ENCODE assay signal across 8 cellular contexts in genomic region chr16:75593825-75594820, GRCh38. TPM values are rescaled to one million over a fixed set of nuclear protein-coding genes. Genes with fewer than 3 reads are reported as not detected.
DNase-seq lines count a peak whose midpoint lies in the region; ATAC-seq and TF ChIP-seq lines count a peak whose summit lies in the region.

No MANE protein-coding gene starts in this region.

- TF ChIP-seq CTCF in BJ (IDR thresholded peaks at IDR 0.05; ENCODE audit: insufficient read depth, low read depth, low read length) = no peak
- TF ChIP-seq CTCF in HFFc6 (IDR thresholded peaks at IDR 0.05) = no peak
- TF ChIP-seq CTCF in SK-N-SH (IDR thresholded peaks at IDR 0.05) = no peak
- TF ChIP-seq CTCF in fibroblast of the aortic adventitia (IDR thresholded peaks at IDR 0.05; ENCODE audit: insufficient read depth, low read length) = no peak

- H3K4me1 Mint-ChIP-seq in HFFc6 (ENCODE audit: low read depth) = peaks cover 29% of the 10 kb centered on the region

- ATAC-seq in GM21390 (IDR thresholded peaks at IDR 0.05; ENCODE audit: unreplicated experiment) (no peak), GM21529 (IDR thresholded peaks at IDR 0.05; ENCODE audit: unreplicated experiment) (no peak)

- H3K9me3 ChIP-seq in SK-N-SH = no peaks in the 10 kb centered on the region

- H3K4me1 ChIP-seq in SK-N-SH (ENCODE audit: control insufficient read depth in 1 of 2, insufficient read depth in 2 of 2, low read depth in 1 of 2, low read length in 1 of 2) = peaks cover 22 to 27% of the 10 kb centered on the region in 2 experiments

- DNase-seq in BJ (ENCODE audit: low read depth) = peak; percentile 32
- peak; percentile 50 for DNase-seq in HFFc6
- peak; percentile 41 for DNase-seq in SK-N-SH
- DNase-seq in fibroblast of the aortic adventitia (ENCODE audit: low read depth) = peak; percentile 47
- no peak for DNase-seq in activated CD8-positive, alpha-beta memory T cell treated with anti-CD3 and anti-CD28 coated beads for 24 hours
- DNase-seq in activated CD8-positive, alpha-beta memory T cell treated with anti-CD3 and anti-CD28 coated beads, Interleukin-2, amount 50 U/mL, for 4 hours = no peak

- H3K9ac ChIP-seq in SK-N-SH = no peak overlapping the region

- H2AFZ ChIP-seq in SK-N-SH (ENCODE audit: low read depth) = no peak overlapping the region

- POLR2A ChIA-PET in BJ (lab: Charles Lee) (no interaction called here), SK-N-SH (lab: Yijun Ruan, JAX) (interaction anchor here (0.7 kb wide), 1 partner anchor 91 kb away, joined by 3 read pairs; no protein-coding TSS in a partner anchor)

- H3K4me3 Mint-ChIP-seq in HFFc6 = peak overlapping the region; percentile 54

- H3K9me2 ChIP-seq in SK-N-SH = no peaks in the 10 kb centered on the region

- peaks cover 1% of the 10 kb centered on the region for H3K36me3 ChIP-seq in BJ (ENCODE audit: control insufficient read depth, insufficient read depth, low read length)
- H3K36me3 ChIP-seq in SK-N-SH (replicated peaks in 1 of 2; ENCODE audit: control insufficient read depth in 1 of 2, insufficient read depth in 2 of 2, low read length in 1 of 2) = peaks cover 9 to 23% of the 10 kb centered on the region in 2 experiments

- H3K4me2 ChIP-seq in SK-N-SH = no peak overlapping the region

- H3K27ac ChIP-seq in SK-N-SH (ENCODE audit: low read depth in 2 of 2, low read length in 1 of 2) = peak overlapping the region; percentile 58 to 82

- H3F3A ChIP-seq in SK-N-SH (replicated peaks; ENCODE audit: insufficient read depth) = peaks cover 7% of the 10 kb centered on the region

- H3K27me3 ChIP-seq in BJ (ENCODE audit: control insufficient read depth, insufficient read depth, low read length) (no peaks in the 10 kb centered on the region), SK-N-SH (ENCODE audit: insufficient read depth) (no peaks in the 10 kb centered on the region)

- H3K36me3 Mint-ChIP-seq in HFFc6 (ENCODE audit: low read depth) = peaks cover 17% of the 10 kb centered on the region

- CTCF ChIA-PET in BJ (lab: Yijun Ruan, JAX) = interaction anchor here (1.4 to 3.5 kb wide), 3 partner anchors 10 to 123 kb away, joined by 3 to 17 read pairs (median 5); no protein-coding TSS in a partner anchor
- CTCF ChIA-PET in SK-N-SH (lab: Yijun Ruan, JAX) = interaction anchor here (0.9 to 1.3 kb wide), 2 partner anchors 27 to 149 kb away, joined by 3 read pairs; no protein-coding TSS in a partner anchor

- H3K27me3 Mint-ChIP-seq in HFFc6 (ENCODE audit: insufficient read depth) = no peaks in the 10 kb centered on the region

- H3K4me3 ChIP-seq in BJ (ENCODE audit: low read depth, low read length) (no peak overlapping the region), SK-N-SH (ENCODE audit: low read depth in 2 of 2, low read length in 1 of 2) (no peak overlapping the region), fibroblast of the aortic adventitia (ENCODE audit: low read depth, low read length) (no peak overlapping the region)

- TF ChIP-seq EP300 in SK-N-SH (IDR thresholded peaks at IDR 0.05; ENCODE audit: borderline replicate concordance in 1 of 2, low read depth in 1 of 2, low read length in 1 of 2) = peak in 1 of 2 experiments; percentile 26; a peak in 1 of 4 replicates

- WGBS in SK-N-SH (ENCODE audit: low lambda C conversion rate) = 63% methylated on average over 16 of the region's 17 CpGs

- no peak for TF ChIP-seq RAD21 in SK-N-SH (IDR thresholded peaks at IDR 0.05; ENCODE audit: low read length)

- no peaks in the 10 kb centered on the region for H3K9me3 Mint-ChIP-seq in HFFc6

- peak overlapping the region; percentile 92 for H3K27ac Mint-ChIP-seq in HFFc6

- no peaks in the 10 kb centered on the region for H3K79me2 ChIP-seq in SK-N-SH (ENCODE audit: insufficient read depth)

- H4K20me1 ChIP-seq in SK-N-SH (ENCODE audit: insufficient read depth) = no peaks in the 10 kb centered on the region

TF ChIP-seq in SK-N-SH, 30 proteins besides CTCF, POLR2A, EP300 and RAD21 (continues in another document):
- no peak for TF ChIP-seq RXRA (IDR thresholded peaks at IDR 0.05; ENCODE audit: borderline replicate concordance, low read depth)
- TF ChIP-seq CHD2 (IDR thresholded peaks at IDR 0.05; ENCODE audit: low read length, partially characterized antibody) = no peak
- TF ChIP-seq NRF1 (IDR thresholded peaks at IDR 0.05; ENCODE audit: low read depth, low read length) = no peak
- no peak for TF ChIP-seq FOXJ3 (CRISPR knock-in tag; IDR thresholded peaks at IDR 0.05)
- no peak for TF ChIP-seq GABPA (IDR thresholded peaks at IDR 0.05; ENCODE audit: low read depth)
- no peak for TF ChIP-seq MEF2A (IDR thresholded peaks at IDR 0.05; ENCODE audit: borderline replicate concordance, low read depth)
- TF ChIP-seq ELF1 (IDR thresholded peaks at IDR 0.05) = 0 out of 2 replicates have a peak, but pooled peaks have one; percentile 16
- TF ChIP-seq, protein P1, sequence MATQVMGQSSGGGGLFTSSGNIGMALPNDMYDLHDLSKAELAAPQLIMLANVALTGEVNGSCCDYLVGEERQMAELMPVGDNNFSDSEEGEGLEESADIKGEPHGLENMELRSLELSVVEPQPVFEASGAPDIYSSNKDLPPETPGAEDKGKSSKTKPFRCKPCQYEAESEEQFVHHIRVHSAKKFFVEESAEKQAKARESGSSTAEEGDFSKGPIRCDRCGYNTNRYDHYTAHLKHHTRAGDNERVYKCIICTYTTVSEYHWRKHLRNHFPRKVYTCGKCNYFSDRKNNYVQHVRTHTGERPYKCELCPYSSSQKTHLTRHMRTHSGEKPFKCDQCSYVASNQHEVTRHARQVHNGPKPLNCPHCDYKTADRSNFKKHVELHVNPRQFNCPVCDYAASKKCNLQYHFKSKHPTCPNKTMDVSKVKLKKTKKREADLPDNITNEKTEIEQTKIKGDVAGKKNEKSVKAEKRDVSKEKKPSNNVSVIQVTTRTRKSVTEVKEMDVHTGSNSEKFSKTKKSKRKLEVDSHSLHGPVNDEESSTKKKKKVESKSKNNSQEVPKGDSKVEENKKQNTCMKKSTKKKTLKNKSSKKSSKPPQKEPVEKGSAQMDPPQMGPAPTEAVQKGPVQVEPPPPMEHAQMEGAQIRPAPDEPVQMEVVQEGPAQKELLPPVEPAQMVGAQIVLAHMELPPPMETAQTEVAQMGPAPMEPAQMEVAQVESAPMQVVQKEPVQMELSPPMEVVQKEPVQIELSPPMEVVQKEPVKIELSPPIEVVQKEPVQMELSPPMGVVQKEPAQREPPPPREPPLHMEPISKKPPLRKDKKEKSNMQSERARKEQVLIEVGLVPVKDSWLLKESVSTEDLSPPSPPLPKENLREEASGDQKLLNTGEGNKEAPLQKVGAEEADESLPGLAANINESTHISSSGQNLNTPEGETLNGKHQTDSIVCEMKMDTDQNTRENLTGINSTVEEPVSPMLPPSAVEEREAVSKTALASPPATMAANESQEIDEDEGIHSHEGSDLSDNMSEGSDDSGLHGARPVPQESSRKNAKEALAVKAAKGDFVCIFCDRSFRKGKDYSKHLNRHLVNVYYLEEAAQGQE (IDR thresholded peaks at IDR 0.05; ENCODE audit: low read depth, low read length) = no peak
- TF ChIP-seq MAX (IDR thresholded peaks at IDR 0.05; ENCODE audit: low read depth) = peak; percentile 63; the same call in 1 of the 2 replicates

RNA-seq across cellular contexts. Expression of gene GABARAPL2, which starts 27.9 kb away (rescaled TPM):
- 32.3 and 61.9 TPM in 2 replicates for polyA plus RNA-seq in BJ (2011; rRNA removed)
- 8.2 and 11.1 TPM in 2 replicates for polyA minus RNA-seq in BJ (2011; rRNA and poly(A)+ RNA removed)
- 100 to 1,000 TPM in 3 of 6 experiments, 10 to 100 TPM in 3; 82.0 to 114 (median 100) TPM for total RNA-seq in HFFc6 (2021; fragmentation: NEBNext Ultra II Directional; extraction: Animal tissue kit (Norgen Biotek cat#: 25700))
- polyA plus RNA-seq in SK-N-SH (2012; rRNA removed) = 135 and 143 TPM in 2 replicates
- polyA plus RNA-seq in SK-N-SH (2012; cell fraction: cytosol; rRNA removed) = 180 and 228 TPM in 2 replicates
- polyA plus RNA-seq in SK-N-SH (2012; cell fraction: nucleus; rRNA removed) = 48.5 and 66.0 TPM in 2 replicates
- 46.5 and 105 TPM in 2 replicates for total RNA-seq in fibroblast of the aortic adventitia (ENCODE audit: low replicate concordance)

RNA-seq across cellular contexts. Expression of gene ADAT1, which starts 29.0 kb away (rescaled TPM):
- polyA plus RNA-seq in BJ (2011; rRNA removed) = 18.9 and 26.5 TPM in 2 replicates
- 18.7 and 18.8 TPM in 2 replicates for polyA minus RNA-seq in BJ (2011; rRNA and poly(A)+ RNA removed)
- total RNA-seq in HFFc6 (2021; fragmentation: NEBNext Ultra II Directional; extraction: Animal tissue kit (Norgen Biotek cat#: 25700)) = 10 to 100 TPM; 48.3 to 61.2 (median 55.0) TPM
- polyA plus RNA-seq in SK-N-SH (2012; rRNA removed) = 51.1 and 67.7 TPM in 2 replicates
- 54.2 and 59.4 TPM in 2 replicates for polyA plus RNA-seq in SK-N-SH (2012; cell fraction: cytosol; rRNA removed)
- polyA plus RNA-seq in SK-N-SH (2012; cell fraction: nucleus; rRNA removed) = 121 and 134 TPM in 2 replicates
- total RNA-seq in fibroblast of the aortic adventitia (ENCODE audit: low replicate concordance) = 32.9 and 65.1 TPM in 2 replicates

RNA-seq across cellular contexts. Expression of gene TMEM231, which starts 38.1 kb away (rescaled TPM):
- 19.8 and 38.8 TPM in 2 replicates for polyA plus RNA-seq in BJ (2011; rRNA removed)
- polyA minus RNA-seq in BJ (2011; rRNA and poly(A)+ RNA removed) = 22.7 and 38.0 TPM in 2 replicates
- total RNA-seq in HFFc6 (2021; fragmentation: NEBNext Ultra II Directional; extraction: Animal tissue kit (Norgen Biotek cat#: 25700)) = 10 to 100 TPM in 3 of 6 experiments, 1 to 10 TPM in 3; 9.0 to 14.5 (median 10.0) TPM
- polyA plus RNA-seq in SK-N-SH (2012; rRNA removed) = 18.1 and 30.9 TPM in 2 replicates
- polyA plus RNA-seq in SK-N-SH (2012; cell fraction: cytosol; rRNA removed) = 11.6 and 20.7 TPM in 2 replicates
- 18.8 and 24.8 TPM in 2 replicates for polyA plus RNA-seq in SK-N-SH (2012; cell fraction: nucleus; rRNA removed)
- 6.4 and 13.9 TPM in 2 replicates for total RNA-seq in fibroblast of the aortic adventitia (ENCODE audit: low replicate concordance)

RNA-seq across cellular contexts. Expression of gene KARS1, which starts 53.3 kb away (rescaled TPM):
- polyA plus RNA-seq in BJ (2011; rRNA removed) (118 and 170 TPM in 2 replicates), SK-N-SH (2012; rRNA removed) (134 and 148 TPM in 2 replicates)
- polyA minus RNA-seq in BJ (2011; rRNA and poly(A)+ RNA removed) = 38.6 and 42.4 TPM in 2 replicates
- 100 to 1,000 TPM; 135 to 158 (median 152) TPM for total RNA-seq in HFFc6 (2021; fragmentation: NEBNext Ultra II Directional; extraction: Animal tissue kit (Norgen Biotek cat#: 25700))
- 150 and 159 TPM in 2 replicates for polyA plus RNA-seq in SK-N-SH (2012; cell fraction: cytosol; rRNA removed)
- 78.1 and 119 TPM in 2 replicates for polyA plus RNA-seq in SK-N-SH (2012; cell fraction: nucleus; rRNA removed)
- 75.6 and 144 TPM in 2 replicates for total RNA-seq in fibroblast of the aortic adventitia (ENCODE audit: low replicate concordance)

RNA-seq across cellular contexts. Expression of gene TERF2IP, which starts 53.5 kb away (rescaled TPM):
- polyA plus RNA-seq in BJ (2011; rRNA removed) (19.1 and 28.9 TPM in 2 replicates), SK-N-SH (2012; rRNA removed) (31.6 and 32.0 TPM in 2 replicates)
- 6.2 and 7.2 TPM in 2 replicates for polyA minus RNA-seq in BJ (2011; rRNA and poly(A)+ RNA removed)
- 10 to 100 TPM; 67.9 to 87.8 (median 70.6) TPM for total RNA-seq in HFFc6 (2021; fragmentation: NEBNext Ultra II Directional; extraction: Animal tissue kit (Norgen Biotek cat#: 25700))
- polyA plus RNA-seq in SK-N-SH (2012; cell fraction: cytosol; rRNA removed) = 40.2 and 50.7 TPM in 2 replicates
- polyA plus RNA-seq in SK-N-SH (2012; cell fraction: nucleus; rRNA removed) = 27.5 and 28.8 TPM in 2 replicates
- 42.5 and 78.1 TPM in 2 replicates for total RNA-seq in fibroblast of the aortic adventitia (ENCODE audit: low replicate concordance)

Comparison
In these comparisons a context has a peak if more than half of its experiments do, and no peak if none do; other contexts are left out.
1. DNase-seq: peak in BJ (single experiment), HFFc6 (single experiment), SK-N-SH (single experiment) and fibroblast of the aortic adventitia (single experiment); none in activated CD8-positive, alpha-beta memory T cell treated with anti-CD3 and anti-CD28 coated beads for 24 hours (single experiment) and activated CD8-positive, alpha-beta memory T cell treated with anti-CD3 and anti-CD28 coated beads, Interleukin-2, amount 50 U/mL, for 4 hours (single experiment).